ENCODE assay signal across 15 cellular contexts in genomic region chr7:1341361-1341675, GRCh38.
DNase-seq lines count a peak whose midpoint lies in the region; ATAC-seq and TF ChIP-seq lines count a peak whose summit lies in the region.
"Had no signal": no experiment of that assay in that cellular context is flagged by ENCODE, and none has a peak within 500 bp of the region (broad histone marks: within the 10 kb centered on the region; RNA-seq: fewer than 3 reads in every experiment).

No MANE protein-coding gene starts in this region.

- no peak overlapping the region for H3K4me2 ChIP-seq in trophoblast cell (ENCODE audit: low read length)

- H3K36me3 ChIP-seq in RWPE2 (ENCODE audit: low read depth) (no peaks in the 10 kb centered on the region), lower lobe of right lung (no peaks in the 10 kb centered on the region), trophoblast cell (ENCODE audit: control insufficient read depth in 1 of 2, insufficient read depth in 2 of 2, low read length in 2 of 2) (no peaks in the 10 kb centered on the region)
- H3K36me3 ChIP-seq: BE2C had no signal

- no peak overlapping the region for H2BK12ac ChIP-seq in trophoblast cell (ENCODE audit: low read length)

- no CpG with 5 or more reads among the region's 11 CpGs for WGBS in trophoblast cell (ENCODE audit: extremely low coverage, insufficient coverage, insufficient read length)

- H3K27ac ChIP-seq in RWPE2 (ENCODE audit: poor library complexity, severe bottlenecking): no peak overlapping the region
- H3K27ac ChIP-seq in lower lobe of right lung: no peak overlapping the region
- H3K27ac ChIP-seq in trophoblast cell (ENCODE audit: low read depth, low read length): no peak overlapping the region
- H3K27ac ChIP-seq: HL-60 had no signal

- peaks cover 5 to 17% (median 8%) of the 10 kb centered on the region in 3 donors for H3K27me3 Mint-ChIP-seq in CD14-positive monocyte (ENCODE audit: low read depth in 3 of 3)

- ATAC-seq in RWPE2 (ENCODE audit: low read depth) (no peak), lower lobe of right lung (no peak)

- H2BK5ac ChIP-seq in trophoblast cell (ENCODE audit: low read depth, low read length, poor library complexity): no peak overlapping the region

- H3K23ac ChIP-seq in trophoblast cell (ENCODE audit: low read length): no peak overlapping the region

- H3K9me3 ChIP-seq in RWPE2 (ENCODE audit: severe bottlenecking) (peaks cover 3% of the 10 kb centered on the region), lower lobe of right lung (peaks cover 6% of the 10 kb centered on the region), trophoblast cell (ENCODE audit: insufficient read depth, low read depth, low read length) (peaks cover 6% of the 10 kb centered on the region)
- H3K9me3 ChIP-seq: BE2C had no signal

- peaks cover 7 to 34% (median 23%) of the 10 kb centered on the region in 7 donors for H3K9me3 Mint-ChIP-seq in CD14-positive monocyte

- no peaks in the 10 kb centered on the region for H3K79me1 ChIP-seq in trophoblast cell (ENCODE audit: low read length)

- H3K27ac Mint-ChIP-seq in CD14-positive monocyte: no peak overlapping the region
- H3K27ac Mint-ChIP-seq: CD4-positive, alpha-beta T cell had no signal

- no peak overlapping the region for H3K4me3 ChIP-seq in RWPE2 (ENCODE audit: severe bottlenecking)
- no peak overlapping the region for H3K4me3 ChIP-seq in lower lobe of right lung
- H3K4me3 ChIP-seq in trophoblast cell (ENCODE audit: low read depth, low read length): peak overlapping the region; percentile 32

- DNase-seq in CD14-positive monocyte (ENCODE audit: low spot score): peak; percentile 45
- peak; percentile 60 for DNase-seq in RWPE2 (ENCODE audit: low spot score)
- DNase-seq in lower lobe of right lung: peak; percentile 35
- DNase-seq in trophoblast cell: no peak
- no peak for DNase-seq in SHP77 treated with DMSO at 0.1 percent for 48 hours (lab: John Stamatoyannopoulos, UW)
- no peak for DNase-seq in SIG-M5 (lab: John Stamatoyannopoulos, UW)
- no peak for DNase-seq in activated CD4-positive, alpha-beta T cell treated with anti-CD3 and anti-CD28 coated beads, Interleukin-2, amount 50 U/mL, for 1 hour
- DNase-seq: ACHN; BE2C; C1 segment of cervical spinal cord; Caco-2; CD4-positive, alpha-beta T cell; HCEC 1CT; IMR-90 had no signal

- H2AK5ac ChIP-seq in trophoblast cell (ENCODE audit: low read length): no peak overlapping the region

- H3K4me1 ChIP-seq in RWPE2 (ENCODE audit: insufficient read depth, poor library complexity, severe bottlenecking) (no peaks in the 10 kb centered on the region), lower lobe of right lung (no peaks in the 10 kb centered on the region), trophoblast cell (ENCODE audit: control insufficient read depth in 1 of 2, insufficient read depth in 2 of 2, low read length in 2 of 2) (no peaks in the 10 kb centered on the region)
- H3K4me1 ChIP-seq: BE2C, Caco-2 had no signal

- TF ChIP-seq CTCF in CD14-positive monocyte (IDR thresholded peaks at IDR 0.05) (no peak), RWPE2 (IDR thresholded peaks at IDR 0.05; ENCODE audit: poor library complexity, severe bottlenecking) (no peak), lower lobe of right lung (IDR thresholded peaks at IDR 0.05) (no peak)

- H3K4me1 Mint-ChIP-seq in CD14-positive monocyte: no peaks in the 10 kb centered on the region

- no peak overlapping the region for H3K4ac ChIP-seq in trophoblast cell (ENCODE audit: low read depth, low read length)

- H3K14ac ChIP-seq in trophoblast cell (ENCODE audit: low read length): no peak overlapping the region

- H3K9ac ChIP-seq in trophoblast cell (ENCODE audit: low read length): no peak overlapping the region

- no peak overlapping the region for H2BK120ac ChIP-seq in trophoblast cell (ENCODE audit: insufficient read depth, low read length, poor library complexity)

- no peak overlapping the region for H2AFZ ChIP-seq in trophoblast cell (ENCODE audit: insufficient read depth, low read length, poor library complexity)

- no peak overlapping the region for H3K18ac ChIP-seq in trophoblast cell (ENCODE audit: low read length)

- H3K27me3 ChIP-seq in RWPE2 (ENCODE audit: insufficient read depth, poor library complexity, severe bottlenecking): peaks cover 4% of the 10 kb centered on the region
- peaks cover 29% of the 10 kb centered on the region for H3K27me3 ChIP-seq in lower lobe of right lung (ENCODE audit: low read depth)
- H3K27me3 ChIP-seq in trophoblast cell (ENCODE audit: insufficient read depth, low read length): no peaks in the 10 kb centered on the region

- H3K4me3 Mint-ChIP-seq in CD14-positive monocyte: no peak overlapping the region
- H3K4me3 Mint-ChIP-seq: CD4-positive, alpha-beta T cell had no signal

- no peaks in the 10 kb centered on the region for H3K79me2 ChIP-seq in trophoblast cell (ENCODE audit: control insufficient read depth, insufficient read depth, low read length, poor library complexity)

- intact Hi-C loops in CD14-positive monocyte (cut with micrococcal nuclease) (no loop called here), lower lobe of right lung (cut with DNase I) (no loop called here)

- H4K12ac ChIP-seq in trophoblast cell (ENCODE audit: low read depth, low read length): no peak overlapping the region

- H3K36me3 Mint-ChIP-seq in CD14-positive monocyte: peaks cover 0 to 3% of the 10 kb centered on the region in 2 donors

- no peak overlapping the region for H4K8ac ChIP-seq in trophoblast cell (ENCODE audit: low read depth, low read length)

- no peak overlapping the region for H4K91ac ChIP-seq in trophoblast cell (ENCODE audit: low read depth, low read length)

Comparison
In these comparisons a context has a peak if more than half of its experiments do, and no peak if none do; other contexts are left out.
1. DNase-seq: peak in CD14-positive monocyte (single experiment), RWPE2 (single experiment) and lower lobe of right lung (single experiment); none in trophoblast cell (0 of 2), SHP77 treated with DMSO at 0.1 percent for 48 hours (single experiment), SIG-M5 (single experiment) and activated CD4-positive, alpha-beta T cell treated with anti-CD3 and anti-CD28 coated beads, Interleukin-2, amount 50 U/mL, for 1 hour (single experiment).